ENCODE assay signal across 16 cellular contexts in genomic region chr5:135821061-135821781, GRCh38. TPM values are rescaled to one million over a fixed set of nuclear protein-coding genes. Genes with fewer than 3 reads are reported as not detected.
A peak's percentile ranks its signal among the peaks of the same experiment; 100 is the strongest.
DNase-seq lines count a peak whose midpoint lies in the region; FAIRE-seq and TF ChIP-seq lines count a peak whose summit lies in the region.
"Had no signal": no experiment of that assay in that cellular context is flagged by ENCODE, and none has a peak within 500 bp of the region (broad histone marks: within the 10 kb centered on the region; RNA-seq: fewer than 3 reads in every experiment).

No MANE protein-coding gene starts in this region.

- H3F3A ChIP-seq in GM23248 (ENCODE audit: insufficient read depth): no peaks in the 10 kb centered on the region

- no peak overlapping the region for H3K27ac ChIP-seq in GM23248
- H3K27ac ChIP-seq in CD8-positive, alpha-beta memory T cell (ENCODE audit: low read depth, low read length): no peak overlapping the region

- in situ Hi-C loops in GM23248 (cut with MboI): no loop called here

- no peaks in the 10 kb centered on the region for H3K9me3 ChIP-seq in GM23248 (ENCODE audit: low read depth)
- H3K9me3 ChIP-seq in CD8-positive, alpha-beta memory T cell (ENCODE audit: low read length): no peaks in the 10 kb centered on the region

- H3K9ac ChIP-seq in GM23248: no peak overlapping the region

- 47 to 53% methylated on average over 5 of the region's 5 CpGs for WGBS in GM23248 (ENCODE audit: low coverage in 1 of 2, low lambda C conversion rate in 2 of 2, missing lambda C conversion rate in 2 of 2), 2 experiments

- no peaks in the 10 kb centered on the region for H3K4me1 ChIP-seq in GM23248 (ENCODE audit: insufficient read depth)
- no peaks in the 10 kb centered on the region for H3K4me1 ChIP-seq in CD8-positive, alpha-beta memory T cell (ENCODE audit: insufficient read depth, low read length)

- H3K36me3 Mint-ChIP-seq in CD8-positive, alpha-beta memory T cell: no peaks in the 10 kb centered on the region

- POLR2A ChIA-PET in CD8-positive, alpha-beta memory T cell (lab: Charles Lee): no interaction called here

- peak; percentile 28 for DNase-seq in A172 (ENCODE audit: low spot score)
- peak; percentile 26 for DNase-seq in GM23248
- peak; percentile 86 for DNase-seq in NCI-H2107 treated with DMSO at 0.1 percent for 48 hours (lab: John Stamatoyannopoulos, UW; ENCODE audit: unreplicated experiment)
- DNase-seq in cerebellum (ENCODE audit: low spot score): peak; percentile 71
- no peak for DNase-seq in H54 (ENCODE audit: insufficient read length, low spot score)
- DNase-seq in superior temporal gyrus (ENCODE audit: extremely low spot score): no peak
- DNase-seq in CD8-positive, alpha-beta memory T cell: no peak
- no peak for DNase-seq in cerebellar nuclear complex (lab: John Stamatoyannopoulos, UW)
- DNase-seq: activated T-cell treated with anti-CD3 and anti-CD28 coated beads, Interleukin-2, amount 50 U/mL, for 72 hours; effector CD4-positive, alpha-beta T cell; foreskin melanocyte; GDM1; stimulated activated CD4-positive, alpha-beta T cell treated with anti-CD3 and anti-CD28 coated beads, Interleukin-1b, Interleukin-23, amount 100 ng/mL, for 48 hours had no signal

- CTCF ChIA-PET in CD8-positive, alpha-beta memory T cell (lab: Charles Lee): no interaction called here

- no peaks in the 10 kb centered on the region for H3K4me1 Mint-ChIP-seq in CD8-positive, alpha-beta memory T cell

- no peak overlapping the region for H2AFZ ChIP-seq in GM23248

- H3K4me2 ChIP-seq in GM23248 (ENCODE audit: unreplicated experiment): no peak overlapping the region

- no peaks in the 10 kb centered on the region for H3K79me2 ChIP-seq in GM23248 (ENCODE audit: insufficient read depth)

- H3K27me3 ChIP-seq in GM23248 (replicated peaks; ENCODE audit: insufficient read depth): peaks cover 29% of the 10 kb centered on the region
- no peaks in the 10 kb centered on the region for H3K27me3 ChIP-seq in CD8-positive, alpha-beta memory T cell (ENCODE audit: insufficient read depth, low read length, poor library complexity, severe bottlenecking)

- no peaks in the 10 kb centered on the region for H3K9me3 Mint-ChIP-seq in CD8-positive, alpha-beta memory T cell
- H3K9me3 Mint-ChIP-seq: activated T-cell treated with anti-CD3 and anti-CD28 coated beads, Interleukin-2, amount 50 U/mL, for 72 hours had no signal

- no peak overlapping the region for H3K4me3 ChIP-seq in GM23248
- H3K4me3 ChIP-seq in CD8-positive, alpha-beta memory T cell (ENCODE audit: low read length): no peak overlapping the region
- H3K4me3 ChIP-seq: K562 had no signal

- H4K20me1 ChIP-seq in GM23248 (ENCODE audit: insufficient read depth): no peaks in the 10 kb centered on the region

- TF ChIP-seq POLR2A in H54 (IDR thresholded peaks at IDR 0.05; ENCODE audit: low read depth, low read length): no peak

- peaks cover 3 to 8% of the 10 kb centered on the region in 2 donors for H3K27me3 Mint-ChIP-seq in CD8-positive, alpha-beta memory T cell

- no peak for FAIRE-seq in H54 (lab: Jason Lieb, UNC)
- FAIRE-seq: GM18507, K562, keratinocyte had no signal

- no peaks in the 10 kb centered on the region for H3K36me3 ChIP-seq in GM23248 (ENCODE audit: low read depth)
- no peaks in the 10 kb centered on the region for H3K36me3 ChIP-seq in CD8-positive, alpha-beta memory T cell (ENCODE audit: insufficient read depth, low read length)

- no peak overlapping the region for H3K4me3 Mint-ChIP-seq in CD8-positive, alpha-beta memory T cell
- H3K4me3 Mint-ChIP-seq: activated T-cell treated with anti-CD3 and anti-CD28 coated beads, Interleukin-2, amount 50 U/mL, for 72 hours had no signal

- no peaks in the 10 kb centered on the region for H3K9me2 ChIP-seq in GM23248 (ENCODE audit: insufficient read depth)

- no peak overlapping the region for H3K27ac Mint-ChIP-seq in CD8-positive, alpha-beta memory T cell
- H3K27ac Mint-ChIP-seq: activated T-cell treated with anti-CD3 and anti-CD28 coated beads, Interleukin-2, amount 50 U/mL, for 72 hours had no signal

RNA-seq across cellular contexts. Expression of gene SLC25A48, which starts 13.2 kb away (rescaled TPM):
- total RNA-seq in A172 (2014; rRNA removed; shearing (Covaris generic)): not detected in 2 replicates
- total RNA-seq in GM23248 (2014; rRNA removed; shearing (Covaris generic)): not detected in 2 replicates
- polyA plus RNA-seq in GM23248 (2016; fragmentation: Nextera tagmentation; extraction: Ambion mirVana): not detected in 2 replicates
- 0.91 TPM for total RNA-seq in cerebellum
- not detected for total RNA-seq in CD8-positive, alpha-beta memory T cell
- polyA plus RNA-seq in CD8-positive, alpha-beta memory T cell: not detected
- total RNA-seq: activated T-cell treated with anti-CD3 and anti-CD28 coated beads, Interleukin-2, amount 50 U/mL, for 72 hours had no signal
- polyA plus RNA-seq: keratinocyte had no signal

Comparison
In these comparisons a context has a peak if more than half of its experiments do, and no peak if none do; other contexts are left out.
1. DNase-seq: peak in A172 (single experiment), GM23248 (single experiment), NCI-H2107 treated with DMSO at 0.1 percent for 48 hours (single experiment) and cerebellum (single experiment); none in H54 (single experiment), superior temporal gyrus (single experiment), CD8-positive, alpha-beta memory T cell (0 of 5) and cerebellar nuclear complex (0 of 2).